Comparison of ENCODE assay signal across 21 cellular contexts in the genomic region with DNA sequence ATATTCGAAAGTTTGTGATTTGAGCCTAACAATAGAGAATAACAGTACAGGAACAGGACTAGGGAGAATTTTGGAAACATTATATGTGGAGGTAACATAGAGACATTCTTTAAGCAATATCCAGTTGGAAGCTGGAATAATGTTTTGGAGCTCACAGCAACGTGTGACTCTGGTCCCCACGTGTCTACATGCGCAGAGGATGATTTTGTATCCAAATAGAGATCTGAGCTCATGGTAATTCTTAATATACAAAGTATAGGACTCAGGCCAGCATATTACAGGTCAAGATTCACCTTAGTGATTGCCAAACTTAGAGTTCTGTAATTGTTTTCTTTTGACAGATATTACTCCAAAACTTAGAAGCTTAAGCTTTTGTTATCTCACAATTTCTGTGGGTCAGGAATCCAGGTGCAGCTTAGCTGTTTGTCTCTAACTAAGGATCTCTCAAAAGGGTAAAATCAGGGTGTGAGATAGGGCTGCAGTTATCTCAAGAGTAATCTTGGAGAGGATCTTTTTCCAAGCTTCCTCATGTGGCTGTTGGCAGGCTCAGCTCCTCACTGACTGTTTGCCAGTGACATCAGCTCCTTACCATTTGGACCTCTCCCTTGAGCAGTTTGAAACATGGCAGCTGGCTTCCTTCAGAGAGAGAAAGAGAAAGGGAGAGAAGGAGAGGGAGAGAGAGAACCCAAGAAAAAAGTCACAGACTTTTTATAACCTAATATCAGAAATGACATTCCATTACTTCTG.
DNase-seq lines count a peak whose midpoint lies in the region; ATAC-seq and TF ChIP-seq lines count a peak whose summit lies in the region.
"Had no signal": no experiment of that assay in that cellular context is flagged by ENCODE, and none has a peak within 500 bp of the region (broad histone marks: within the 10 kb centered on the region; RNA-seq: fewer than 3 reads in every experiment).

No MANE protein-coding gene starts in this region.

- H3K27me3 Mint-ChIP-seq in activated CD4-positive, alpha-beta T cell treated with anti-CD3 and anti-CD28 coated beads for 36 hours = no peaks in the 10 kb centered on the region
- H3K27me3 Mint-ChIP-seq: CD4-positive, alpha-beta memory T cell had no signal

- H2BK5ac ChIP-seq in mesenchymal stem cell (ENCODE audit: low read depth, low read length, poor library complexity, severe bottlenecking) = no peak overlapping the region

- H2AK5ac ChIP-seq in mesenchymal stem cell (ENCODE audit: low read length, severe bottlenecking) = no peak overlapping the region

- no peaks in the 10 kb centered on the region for H3K9me3 Mint-ChIP-seq in activated CD4-positive, alpha-beta T cell treated with anti-CD3 and anti-CD28 coated beads for 36 hours (ENCODE audit: low read depth)

- no peaks in the 10 kb centered on the region for H3K36me3 ChIP-seq in mammary epithelial cell (ENCODE audit: insufficient read depth, low read length)
- H3K36me3 ChIP-seq in mesenchymal stem cell (ENCODE audit: control insufficient read depth in 1 of 2, insufficient read depth in 2 of 2, low read depth in 1 of 2, low read length in 2 of 2) = no peaks in the 10 kb centered on the region
- H3K36me3 ChIP-seq: BLaER1 treated with 17β-estradiol and CSF1 and Interleukin-3, amounts not matched to agents 10 nM and 100 nM; SJCRH30 had no signal

- CTCF ChIA-PET in mammary epithelial cell (lab: Charles Lee; ENCODE audit: low non-redundant PET) = no interaction called here
- CTCF ChIA-PET in activated CD4-positive, alpha-beta T cell treated with anti-CD3 and anti-CD28 coated beads for 36 hours (lab: Charles Lee) = interaction anchor here (0.9 kb wide), 1 partner anchor 10 kb away, joined by 4 read pairs; no protein-coding TSS in a partner anchor

- H3K4me1 ChIP-seq in mammary epithelial cell (ENCODE audit: insufficient read depth, low read length) (peaks cover 30% of the 10 kb centered on the region), mesenchymal stem cell (ENCODE audit: control insufficient read depth, insufficient read depth, low read depth, low read length) (peaks cover 2% of the 10 kb centered on the region)
- H3K4me1 ChIP-seq: BLaER1 treated with 17β-estradiol and CSF1 and Interleukin-3, amounts not matched to agents 10 nM and 100 nM; SJCRH30 had no signal

- H3K79me1 ChIP-seq in mesenchymal stem cell (replicated peaks; ENCODE audit: low read length, poor library complexity, severe bottlenecking) = no peaks in the 10 kb centered on the region

- H3K4me3 ChIP-seq in LNCaP clone FGC (ENCODE audit: low read depth, low read length) (no peak overlapping the region), mammary epithelial cell (replicated peaks in 1 of 3; ENCODE audit: insufficient read depth in 1 of 3, low read depth in 2 of 3, low read length in 3 of 3) (no peak overlapping the region), mesenchymal stem cell (ENCODE audit: insufficient read depth in 1 of 2, low read depth in 1 of 2, low read length in 2 of 2) (no peak overlapping the region)
- H3K4me3 ChIP-seq: BLaER1 treated with 17β-estradiol and CSF1 and Interleukin-3, amounts not matched to agents 10 nM and 100 nM; SJCRH30 had no signal

- H2AFZ ChIP-seq in mammary epithelial cell (ENCODE audit: low read depth, low read length) (peak overlapping the region; percentile 18), mesenchymal stem cell (ENCODE audit: low read depth, low read length) (no peak overlapping the region)

- no peaks in the 10 kb centered on the region for H3K4me1 Mint-ChIP-seq in activated CD4-positive, alpha-beta T cell treated with anti-CD3 and anti-CD28 coated beads for 36 hours
- H3K4me1 Mint-ChIP-seq: CD4-positive, alpha-beta memory T cell had no signal

- in situ Hi-C loops in mammary epithelial cell (cut with MboI; ENCODE audit: low sequenced_read_pairs in 2 of 2) = no loop called here

- H3K27ac ChIP-seq in mammary epithelial cell (ENCODE audit: insufficient read depth, low read depth, low read length) (no peak overlapping the region), mesenchymal stem cell (ENCODE audit: low read length, poor library complexity, severe bottlenecking) (no peak overlapping the region)
- H3K27ac ChIP-seq: BLaER1 treated with 17β-estradiol and CSF1 and Interleukin-3, amounts not matched to agents 10 nM and 100 nM; SJCRH30 had no signal

- H2BK120ac ChIP-seq in mesenchymal stem cell (ENCODE audit: low read depth, low read length) = no peak overlapping the region

- intact Hi-C loops in mammary epithelial cell (cut with micrococcal nuclease) = no loop called here
- intact Hi-C loops in activated CD4-positive, alpha-beta T cell treated with anti-CD3 and anti-CD28 coated beads for 36 hours (cut with DNase I, micrococcal nuclease) = loop anchor here in 1 of 2 experiments (10.0 kb wide), 1 partner anchor 54 kb away; no protein-coding TSS in a partner anchor

- dilution Hi-C loops in mammary epithelial cell (cut with HindIII; ENCODE audit: low sequenced_read_pairs) = no loop called here

- H3K9me3 ChIP-seq in mammary epithelial cell (replicated peaks; ENCODE audit: insufficient read depth, low read length) = no peaks in the 10 kb centered on the region
- H3K9me3 ChIP-seq in mesenchymal stem cell (ENCODE audit: control insufficient read depth, low read length) = no peaks in the 10 kb centered on the region
- H3K9me3 ChIP-seq: SJCRH30 had no signal

- 100% methylated on average over 4 of the region's 4 CpGs for WGBS in mammary epithelial cell (ENCODE audit: low coverage, missing lambda C conversion rate)
- 88% methylated on average over 4 of the region's 4 CpGs for WGBS in mesenchymal stem cell

- TF ChIP-seq CTCF in LNCaP clone FGC (IDR thresholded peaks at IDR 0.05; ENCODE audit: control insufficient read depth, extremely low read depth, insufficient read depth) (no peak), mammary epithelial cell (conservative IDR thresholded peaks at IDR 0.05 in 1 of 2, IDR thresholded peaks at IDR 0.05 in 1 of 2; ENCODE audit: extremely low read depth in 1 of 2, insufficient read depth in 1 of 2, low read depth in 1 of 2, low read length in 2 of 2) (no peak)

- no peaks in the 10 kb centered on the region for H3K27me3 ChIP-seq in mammary epithelial cell (ENCODE audit: insufficient read depth, low read length)
- no peaks in the 10 kb centered on the region for H3K27me3 ChIP-seq in mesenchymal stem cell (ENCODE audit: control insufficient read depth in 1 of 2, insufficient read depth in 1 of 2, low read length in 2 of 2)
- H3K27me3 ChIP-seq: BLaER1 treated with 17β-estradiol and CSF1 and Interleukin-3, amounts not matched to agents 10 nM and 100 nM; SJCRH30 had no signal

- H3K4ac ChIP-seq in mesenchymal stem cell (ENCODE audit: low read depth in 1 of 2, low read length in 2 of 2) = no peak overlapping the region

- H2BK12ac ChIP-seq in mesenchymal stem cell (ENCODE audit: low read length in 2 of 2) = no peak overlapping the region

- H3K4me3 Mint-ChIP-seq in activated CD4-positive, alpha-beta T cell treated with anti-CD3 and anti-CD28 coated beads for 36 hours = no peak overlapping the region
- H3K4me3 Mint-ChIP-seq: CD4-positive, alpha-beta memory T cell had no signal

- H3K9ac ChIP-seq in mammary epithelial cell (ENCODE audit: insufficient read depth, low read length) = no peak overlapping the region
- H3K9ac ChIP-seq in mesenchymal stem cell (ENCODE audit: low read length) = no peak overlapping the region
- H3K9ac ChIP-seq: BLaER1 treated with 17β-estradiol and CSF1 and Interleukin-3, amounts not matched to agents 10 nM and 100 nM had no signal

- H3K23ac ChIP-seq in mesenchymal stem cell (ENCODE audit: low read length in 2 of 2) = no peak overlapping the region

- no peaks in the 10 kb centered on the region for H4K20me1 ChIP-seq in mammary epithelial cell (ENCODE audit: insufficient read depth, low read length)
- H4K20me1 ChIP-seq: BLaER1 treated with 17β-estradiol and CSF1 and Interleukin-3, amounts not matched to agents 10 nM and 100 nM had no signal

- DNase-seq in LNCaP clone FGC (ENCODE audit: low read depth) = peak; percentile 31
- DNase-seq in mammary epithelial cell = no peak
- peak; percentile 29 for DNase-seq in mesenchymal stem cell
- no peak for DNase-seq in NK-92 treated with Interleukin-12 subunit alpha and Interleukin-12 subunit beta, amount 100 ng/mL, for 24 hours (lab: John Stamatoyannopoulos, UW)
- no peak for DNase-seq in SHP77 (lab: John Stamatoyannopoulos, UW)
- no peak for DNase-seq in activated CD4-positive, alpha-beta T cell treated with anti-CD3 and anti-CD28 coated beads for 36 hours
- DNase-seq: ACHN; CD4-positive, alpha-beta memory T cell; DND-41; GOT3; HCEC 1CT; Karpas-422; NCI-H1092; NCI-H1436; NCI-H1930; NCI-H2227 treated with DMSO at 0.1 percent for 48 hours; NCI-H510A; SJCRH30 had no signal

- no peak overlapping the region for H2BK15ac ChIP-seq in mesenchymal stem cell (ENCODE audit: low read depth, poor library complexity, severe bottlenecking)

- no peak overlapping the region for H3K18ac ChIP-seq in mesenchymal stem cell (ENCODE audit: low read depth in 1 of 2, low read length in 2 of 2)

- no peak overlapping the region for H3K27ac Mint-ChIP-seq in activated CD4-positive, alpha-beta T cell treated with anti-CD3 and anti-CD28 coated beads for 36 hours
- H3K27ac Mint-ChIP-seq: CD4-positive, alpha-beta memory T cell had no signal

- no peak for ATAC-seq in activated CD4-positive, alpha-beta T cell treated with anti-CD3 and anti-CD28 coated beads for 36 hours
- ATAC-seq in HG02678 (IDR thresholded peaks at IDR 0.05; ENCODE audit: unreplicated experiment) = no peak
- ATAC-seq: Panc1 had no signal

- H4K91ac ChIP-seq in mesenchymal stem cell (ENCODE audit: low read length) = no peak overlapping the region

- BruUV-seq in mammary epithelial cell (replicated peaks; lab: Mats Ljungman, UMichigan) = no TSS peak

- POLR2A ChIA-PET in activated CD4-positive, alpha-beta T cell treated with anti-CD3 and anti-CD28 coated beads for 36 hours (lab: Charles Lee) = no interaction called here

- no peak overlapping the region for H3K4me2 ChIP-seq in mammary epithelial cell (ENCODE audit: insufficient read depth, low read depth, low read length)
- H3K4me2 ChIP-seq in mesenchymal stem cell (ENCODE audit: low read length, poor library complexity, severe bottlenecking) = no peak overlapping the region
- H3K4me2 ChIP-seq: BLaER1 treated with 17β-estradiol and CSF1 and Interleukin-3, amounts not matched to agents 10 nM and 100 nM had no signal

- no peaks in the 10 kb centered on the region for H3K36me3 Mint-ChIP-seq in activated CD4-positive, alpha-beta T cell treated with anti-CD3 and anti-CD28 coated beads for 36 hours (ENCODE audit: low read depth)
- H3K36me3 Mint-ChIP-seq: CD4-positive, alpha-beta memory T cell had no signal

- no peaks in the 10 kb centered on the region for H3K79me2 ChIP-seq in mammary epithelial cell (ENCODE audit: insufficient read depth, low read length)

- H4K8ac ChIP-seq in mesenchymal stem cell (ENCODE audit: low read length) = no peak overlapping the region

- H3K14ac ChIP-seq in mesenchymal stem cell (ENCODE audit: low read length in 2 of 2) = no peak overlapping the region

Comparison
In these comparisons a context has a peak if more than half of its experiments do, and no peak if none do; other contexts are left out.
1. DNase-seq: peak in LNCaP clone FGC (single experiment) and mesenchymal stem cell (single experiment); none in mammary epithelial cell (single experiment), NK-92 treated with Interleukin-12 subunit alpha and Interleukin-12 subunit beta, amount 100 ng/mL, for 24 hours (single experiment), SHP77 (0 of 2) and activated CD4-positive, alpha-beta T cell treated with anti-CD3 and anti-CD28 coated beads for 36 hours (single experiment).